1 cellular context compared by ENCODE assay signal in the genomic region with DNA sequence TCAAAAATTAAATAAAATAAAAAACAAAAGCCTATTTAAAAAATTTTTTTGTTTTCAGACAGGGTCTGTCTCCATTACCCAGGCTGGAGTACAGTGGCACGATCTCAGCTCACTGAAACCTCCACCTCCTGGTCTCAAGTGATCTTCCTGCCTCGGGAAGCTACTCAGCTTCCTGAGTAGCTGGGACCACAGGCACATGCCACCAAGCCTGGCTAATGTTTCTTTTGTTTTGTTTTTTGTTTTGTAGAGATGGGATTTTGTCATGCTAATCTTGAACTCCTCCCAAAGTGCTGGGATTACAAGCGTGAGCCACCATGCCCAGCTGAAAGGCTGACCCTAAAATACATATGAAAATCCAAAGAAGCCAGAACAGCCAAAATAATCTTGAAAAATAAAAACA.
TF ChIP-seq lines count a peak whose summit lies in the region.

No MANE protein-coding gene starts in this region.

TF ChIP-seq in WTC11, 78 proteins besides CTCF, POLR2A, EP300 and RAD21 (continued from another document):
- TF ChIP-seq, protein P1, sequence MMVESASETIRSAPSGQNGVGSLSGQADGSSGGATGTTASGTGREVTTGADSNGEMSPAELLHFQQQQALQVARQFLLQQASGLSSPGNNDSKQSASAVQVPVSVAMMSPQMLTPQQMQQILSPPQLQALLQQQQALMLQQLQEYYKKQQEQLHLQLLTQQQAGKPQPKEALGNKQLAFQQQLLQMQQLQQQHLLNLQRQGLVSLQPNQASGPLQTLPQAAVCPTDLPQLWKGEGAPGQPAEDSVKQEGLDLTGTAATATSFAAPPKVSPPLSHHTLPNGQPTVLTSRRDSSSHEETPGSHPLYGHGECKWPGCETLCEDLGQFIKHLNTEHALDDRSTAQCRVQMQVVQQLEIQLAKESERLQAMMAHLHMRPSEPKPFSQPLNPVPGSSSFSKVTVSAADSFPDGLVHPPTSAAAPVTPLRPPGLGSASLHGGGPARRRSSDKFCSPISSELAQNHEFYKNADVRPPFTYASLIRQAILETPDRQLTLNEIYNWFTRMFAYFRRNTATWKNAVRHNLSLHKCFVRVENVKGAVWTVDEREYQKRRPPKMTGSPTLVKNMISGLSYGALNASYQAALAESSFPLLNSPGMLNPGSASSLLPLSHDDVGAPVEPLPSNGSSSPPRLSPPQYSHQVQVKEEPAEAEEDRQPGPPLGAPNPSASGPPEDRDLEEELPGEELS (CRISPR knock-in tag; IDR thresholded peaks at IDR 0.05), result peak; percentile 83; the same call in 1 of the 2 replicates
- peak; percentile 66; the same call in 1 of the 2 replicates for TF ChIP-seq TEAD1 (CRISPR knock-in tag; IDR thresholded peaks at IDR 0.05)
TF ChIP-seq in WTC11: peak in this region for 3.
